Comparison of ENCODE assay signal across 12 cellular contexts in genomic region chr12:92028039-92028709, GRCh38.
DNase-seq lines count a peak whose midpoint lies in the region; ATAC-seq, FAIRE-seq and TF ChIP-seq lines count a peak whose summit lies in the region.
"Had no signal": no experiment of that assay in that cellular context is flagged by ENCODE, and none has a peak within 500 bp of the region (broad histone marks: within the 10 kb centered on the region; RNA-seq: fewer than 3 reads in every experiment).

No MANE protein-coding gene starts in this region.

- no peaks in the 10 kb centered on the region for H3K9me3 Mint-ChIP-seq in CD8-positive, alpha-beta T cell

- no peak overlapping the region for H3K27ac ChIP-seq in CD8-positive, alpha-beta T cell (ENCODE audit: low read depth, low read length)
- H3K27ac ChIP-seq in caudate nucleus (ENCODE audit: low read depth, low read length) (peak overlapping the region; percentile 31), left ventricle myocardium inferior (replicated peaks) (no peak overlapping the region)
- H3K27ac ChIP-seq: cardiac muscle cell had no signal

- DNase-seq in CD8-positive, alpha-beta T cell, result no peak
- DNase-seq in NCI-H1694 (lab: John Stamatoyannopoulos, UW), result peak; percentile 62
- DNase-seq in caudate nucleus (lab: John Stamatoyannopoulos, UW), result peak in 14 of 61 donors; percentile 1 to 69 (median 16)
- DNase-seq in omental fat pad (ENCODE audit: low spot score), result no peak
- DNase-seq in HPDE6-E6E7 (ENCODE audit: extremely low spot score), result no peak
- no peak for DNase-seq in H54 (ENCODE audit: insufficient read length, low spot score)
- no peak for DNase-seq in left ventricle myocardium inferior
- DNase-seq: heart left ventricle, KBM-7, NCI-H510A treated with DMSO at 0.1 percent for 48 hours had no signal

- H3K36me3 ChIP-seq in CD8-positive, alpha-beta T cell (ENCODE audit: insufficient read depth, low read length), result no peaks in the 10 kb centered on the region
- H3K36me3 ChIP-seq in left ventricle myocardium inferior, result no peaks in the 10 kb centered on the region
- H3K36me3 ChIP-seq: cardiac muscle cell, heart left ventricle had no signal

- POLR2A ChIA-PET in CD8-positive, alpha-beta T cell (lab: Charles Lee), result interaction anchor here (1.0 to 1.7 kb wide), 3 partner anchors 110 to 151 kb away, joined by 3 to 7 read pairs (median 4); partner anchors contain the start of gene BTG1

- no peaks in the 10 kb centered on the region for H3K9me3 ChIP-seq in CD8-positive, alpha-beta T cell (ENCODE audit: low read length)
- H3K9me3 ChIP-seq in left ventricle myocardium inferior (replicated peaks), result no peaks in the 10 kb centered on the region
- H3K9me3 ChIP-seq: heart left ventricle had no signal

- no peaks in the 10 kb centered on the region for H3K27me3 Mint-ChIP-seq in CD8-positive, alpha-beta T cell (ENCODE audit: low read depth)

- H3K27ac Mint-ChIP-seq in CD8-positive, alpha-beta T cell, result peak overlapping the region; percentile 97

- intact Hi-C loops in CD8-positive, alpha-beta T cell (cut with DNase I, micrococcal nuclease), result no loop called here
- intact Hi-C loops in left ventricle myocardium inferior (cut with micrococcal nuclease), result no loop called here

- no peak for TF ChIP-seq CTCF in CD8-positive, alpha-beta T cell (IDR thresholded peaks at IDR 0.05)
- TF ChIP-seq CTCF in omental fat pad (IDR thresholded peaks at IDR 0.05) (no peak), left ventricle myocardium inferior (IDR thresholded peaks at IDR 0.05; ENCODE audit: borderline replicate concordance) (no peak)

- FAIRE-seq in H54 (lab: Jason Lieb, UNC), result no peak

- peak overlapping the region; percentile 2 for H3K4me3 Mint-ChIP-seq in CD8-positive, alpha-beta T cell

- CTCF ChIA-PET in CD8-positive, alpha-beta T cell (lab: Charles Lee), result interaction anchor here (0.7 to 1.1 kb wide), 4 partner anchors 9 to 216 kb away, joined by 3 to 4 read pairs (median 4); no protein-coding TSS in a partner anchor

- no peaks in the 10 kb centered on the region for H3K27me3 ChIP-seq in CD8-positive, alpha-beta T cell (ENCODE audit: insufficient read depth, low read length)
- H3K27me3 ChIP-seq in left ventricle myocardium inferior (ENCODE audit: low read depth), result no peaks in the 10 kb centered on the region
- H3K27me3 ChIP-seq: cardiac muscle cell, heart left ventricle had no signal

- no peak for TF ChIP-seq POLR2A in H54 (IDR thresholded peaks at IDR 0.05; ENCODE audit: low read depth, low read length)

- H3K4me3 ChIP-seq in CD8-positive, alpha-beta T cell (ENCODE audit: low read depth, low read length), result no peak overlapping the region
- no peak overlapping the region for H3K4me3 ChIP-seq in left ventricle myocardium inferior
- H3K4me3 ChIP-seq: cardiac muscle cell, heart left ventricle had no signal

- peaks cover 68% of the 10 kb centered on the region for H3K4me1 ChIP-seq in CD8-positive, alpha-beta T cell (ENCODE audit: insufficient read depth, low read length)
- H3K4me1 ChIP-seq in left ventricle myocardium inferior, result peaks cover 31% of the 10 kb centered on the region

- no peak for ATAC-seq in CD8-positive, alpha-beta T cell
- peak; percentile 41 for ATAC-seq in omental fat pad (ENCODE audit: low FRiP score)
- ATAC-seq in GM21528 (IDR thresholded peaks at IDR 0.05; ENCODE audit: low FRiP score, unreplicated experiment), result no peak
- ATAC-seq: heart left ventricle had no signal

- peaks cover 73% of the 10 kb centered on the region for H3K4me1 Mint-ChIP-seq in CD8-positive, alpha-beta T cell (ENCODE audit: low read depth)

- H3K36me3 Mint-ChIP-seq in CD8-positive, alpha-beta T cell, result peaks cover 4% of the 10 kb centered on the region
